In genomic region chr4:108620101-108620932, GRCh38 we compare ENCODE assay signal across 8 cellular contexts. TPM values are rescaled to one million over a fixed set of nuclear protein-coding genes. Genes with fewer than 3 reads are reported as not detected.
A peak's percentile ranks its signal among the peaks of the same experiment; 100 is the strongest.
DNase-seq lines count a peak whose midpoint lies in the region; ATAC-seq lines count a peak whose summit lies in the region.

Gene RPL34 (plus strand): TSS chr4:108620576. CDS start chr4:108621960, 1,384 bp downstream.

- ATAC-seq in GM21360 (IDR thresholded peaks at IDR 0.05; ENCODE audit: unreplicated experiment), result peak; percentile 100
- ATAC-seq in effector memory CD8-positive, alpha-beta T cell (replicated peaks), result peak; percentile 99

- DNase-seq in COLO668 (lab: John Stamatoyannopoulos, UW; ENCODE audit: unreplicated experiment) (peak; percentile 96), HT1080 (ENCODE audit: low read depth) (peak; percentile 95), NOMO-1 treated with DMSO at 0.1 percent for 48 hours (lab: John Stamatoyannopoulos, UW; ENCODE audit: unreplicated experiment) (peak; percentile 98), medulla oblongata (ENCODE audit: extremely low spot score) (peak; percentile 99)
- peak; percentile 97 to 98 for DNase-seq in activated CD8-positive, alpha-beta memory T cell treated with anti-CD3 and anti-CD28 coated beads for 4 hours (ENCODE audit: low read depth in 2 of 2)
- DNase-seq in effector memory CD8-positive, alpha-beta T cell, result peak; percentile 98
- DNase-seq in stimulated activated CD8-positive, alpha-beta memory T cell treated with anti-CD3 and anti-CD28 coated beads, Interleukin-12 subunit alpha, Interleukin-12 subunit beta, amount 100 ng/mL, for 1 hour (ENCODE audit: low read depth), result peak; percentile 97

- H3K9me3 Mint-ChIP-seq in effector memory CD8-positive, alpha-beta T cell, result no peaks in the 10 kb centered on the region

- peak within 1 kb of the TSS; percentile 98 for H3K27ac Mint-ChIP-seq in effector memory CD8-positive, alpha-beta T cell

- H3K27me3 Mint-ChIP-seq in effector memory CD8-positive, alpha-beta T cell, result no peaks in the 10 kb centered on the region

- peaks cover 35 to 40% of the 10 kb centered on the region in 2 donors for H3K4me1 Mint-ChIP-seq in effector memory CD8-positive, alpha-beta T cell (ENCODE audit: low read depth in 2 of 2)

- H3K36me3 Mint-ChIP-seq in effector memory CD8-positive, alpha-beta T cell (ENCODE audit: insufficient read depth), result peaks cover 60% of the 10 kb centered on the region

- peak within 1 kb of the TSS; percentile 83 to 98 for H3K4me3 Mint-ChIP-seq in effector memory CD8-positive, alpha-beta T cell

RNA-seq across cellular contexts. Expression of gene RPL34, which starts in this region (rescaled TPM):
- total RNA-seq in HT1080 (2014; rRNA removed; shearing (Covaris generic)), result 1,285 and 1,593 TPM in 2 replicates
- polyA plus RNA-seq in HT1080 (2015; cell fraction: cytosol; rRNA removed), result 2,315 and 2,342 TPM in 2 replicates
- 742 and 871 TPM in 2 replicates for polyA plus RNA-seq in HT1080 (2015; cell fraction: nucleus; rRNA removed)

Comparison
In these comparisons a context has a peak if more than half of its experiments do, and no peak if none do; other contexts are left out.
1. Peak in every context shown above with its lines: DNase-seq and ATAC-seq.